ENCODE assay signal across 12 cellular contexts in genomic region chr15:74010929-74011540, GRCh38. TPM values are rescaled to one million over a fixed set of nuclear protein-coding genes. Genes with fewer than 3 reads are reported as not detected.
DNase-seq lines count a peak whose midpoint lies in the region; ATAC-seq, FAIRE-seq and TF ChIP-seq lines count a peak whose summit lies in the region.
"Had no signal": no experiment of that assay in that cellular context is flagged by ENCODE, and none has a peak within 500 bp of the region (broad histone marks: within the 10 kb centered on the region; RNA-seq: fewer than 3 reads in every experiment).

No MANE protein-coding gene starts in this region.

- ATAC-seq in omental fat pad (ENCODE audit: low FRiP score) = peak; percentile 27
- no peak for ATAC-seq in GM21825 (IDR thresholded peaks at IDR 0.05; ENCODE audit: unreplicated experiment)
- ATAC-seq in HG02678 (IDR thresholded peaks at IDR 0.05; ENCODE audit: unreplicated experiment) = no peak

- DNase-seq in AG10803 (ENCODE audit: low read depth) (peak; percentile 59), fibroblast of the conjunctiva (ENCODE audit: low read depth) (peak; percentile 62), omental fat pad (ENCODE audit: low spot score) (no peak), GM12891 (ENCODE audit: insufficient read length, low spot score) (no peak), NCI-H1092 treated with DMSO at 0.1 percent for 48 hours (lab: John Stamatoyannopoulos, UW) (no peak)
- DNase-seq: activated CD4-positive, alpha-beta T cell treated with anti-CD3 and anti-CD28 coated beads for 4 hours; C1 segment of cervical spinal cord; NCI-H1417 had no signal

- TF ChIP-seq CTCF in AG10803 (conservative IDR thresholded peaks at IDR 0.05; ENCODE audit: low read length) (no peak), VCaP (conservative IDR thresholded peaks at IDR 0.05) (no peak), omental fat pad (IDR thresholded peaks at IDR 0.05) (no peak)

- H3K4me3 ChIP-seq in AG10803 (ENCODE audit: low read length) = no peak overlapping the region
- H3K4me3 ChIP-seq: Peyer's patch had no signal

- no peak for FAIRE-seq in GM12891 (lab: Jason Lieb, UNC)

- no peak for TF ChIP-seq POLR2A in GM12891 (IDR thresholded peaks at IDR 0.05; ENCODE audit: low read depth, low read length)

- H3K27ac ChIP-seq in VCaP = peak overlapping the region; percentile 98

TF ChIP-seq in GM12891, 5 proteins besides CTCF, POLR2A, EP300 and RAD21:
- TF ChIP-seq PAX5 (IDR thresholded peaks at IDR 0.05; ENCODE audit: insufficient read depth, low read length, severe bottlenecking) (no peak), SPI1 (IDR thresholded peaks at IDR 0.05; ENCODE audit: low read depth, low read length) (no peak), TAF1 (IDR thresholded peaks at IDR 0.05; ENCODE audit: low read depth, low read length) (no peak), POLR2AphosphoS5 (IDR thresholded peaks at IDR 0.05; ENCODE audit: low read depth, low read length) (no peak), POU2F2 (IDR thresholded peaks at IDR 0.05; ENCODE audit: low read depth, low read length) (no peak)

RNA-seq across cellular contexts. Expression of gene PML, which starts 16.5 kb away (rescaled TPM):
- 100 to 1,000 TPM in 2 of 4 donors, 10 to 100 TPM in 2; 39.3 to 172 (median 86.5) TPM for total RNA-seq in omental fat pad
- 47.9 TPM for polyA plus RNA-seq in GM12891 (2012; ENCODE audit: low read depth, missing spikeins)

RNA-seq across cellular contexts. Expression of gene STOML1, which starts 18.9 kb away (rescaled TPM):
- 10 to 100 TPM in 3 of 4 donors, 1 to 10 TPM in 1; 9.8 to 24.0 (median 15.9) TPM for total RNA-seq in omental fat pad
- 6.3 TPM for polyA plus RNA-seq in GM12891 (2012; ENCODE audit: low read depth, missing spikeins)

Comparison
In these comparisons a context has a peak if more than half of its experiments do, and no peak if none do; other contexts are left out.
1. DNase-seq: peak in AG10803 (single experiment) and fibroblast of the conjunctiva (single experiment); none in omental fat pad (single experiment), GM12891 (single experiment) and NCI-H1092 treated with DMSO at 0.1 percent for 48 hours (single experiment).